10 cellular contexts compared by ENCODE assay signal in genomic region chr10:123993534-123994416, GRCh38.
DNase-seq lines count a peak whose midpoint lies in the region; ATAC-seq and TF ChIP-seq lines count a peak whose summit lies in the region.
"Had no signal": no experiment of that assay in that cellular context is flagged by ENCODE, and none has a peak within 500 bp of the region (broad histone marks: within the 10 kb centered on the region; RNA-seq: fewer than 3 reads in every experiment).

No MANE protein-coding gene starts in this region.

- peaks cover 5% of the 10 kb centered on the region for H3K4me1 Mint-ChIP-seq in activated naive CD8-positive, alpha-beta T cell treated with anti-CD3 and anti-CD28 coated beads, Interleukin-2, amount 10 ng/mL, durations not matched to agents 7 days and 5 days
- H3K4me1 Mint-ChIP-seq in activated naive CD8-positive, alpha-beta T cell treated with anti-CD3 and anti-CD28 coated beads for 36 hours: peaks cover 6% of the 10 kb centered on the region
- no peaks in the 10 kb centered on the region for H3K4me1 Mint-ChIP-seq in activated T-helper 17 cell treated with anti-CD3 and anti-CD28 coated beads, Interleukin-2, amount 50 U/mL, for 72 hours

- peak overlapping the region; percentile 52 for H3K27ac Mint-ChIP-seq in activated naive CD8-positive, alpha-beta T cell treated with anti-CD3 and anti-CD28 coated beads, Interleukin-2, amount 10 ng/mL, durations not matched to agents 7 days and 5 days
- no peak overlapping the region for H3K27ac Mint-ChIP-seq in activated naive CD8-positive, alpha-beta T cell treated with anti-CD3 and anti-CD28 coated beads for 36 hours
- H3K27ac Mint-ChIP-seq in activated T-helper 17 cell treated with anti-CD3 and anti-CD28 coated beads, Interleukin-2, amount 50 U/mL, for 72 hours: no peak overlapping the region

- H2BK15ac ChIP-seq in mesendoderm (replicated peaks; ENCODE audit: low read depth): no peak overlapping the region

- peaks cover 59% of the 10 kb centered on the region for H3K27me3 Mint-ChIP-seq in activated naive CD8-positive, alpha-beta T cell treated with anti-CD3 and anti-CD28 coated beads, Interleukin-2, amount 10 ng/mL, durations not matched to agents 7 days and 5 days
- peaks cover 83% of the 10 kb centered on the region for H3K27me3 Mint-ChIP-seq in activated naive CD8-positive, alpha-beta T cell treated with anti-CD3 and anti-CD28 coated beads for 36 hours
- peaks cover 58% of the 10 kb centered on the region for H3K27me3 Mint-ChIP-seq in activated T-helper 17 cell treated with anti-CD3 and anti-CD28 coated beads, Interleukin-2, amount 50 U/mL, for 72 hours

- H3K36me3 ChIP-seq in mesendoderm (ENCODE audit: control insufficient read depth, insufficient read depth, low read length) (no peaks in the 10 kb centered on the region), upper lobe of right lung (no peaks in the 10 kb centered on the region)

- no peak overlapping the region for H3K4me3 Mint-ChIP-seq in activated naive CD8-positive, alpha-beta T cell treated with anti-CD3 and anti-CD28 coated beads, Interleukin-2, amount 10 ng/mL, durations not matched to agents 7 days and 5 days
- no peak overlapping the region for H3K4me3 Mint-ChIP-seq in activated naive CD8-positive, alpha-beta T cell treated with anti-CD3 and anti-CD28 coated beads for 36 hours
- peak overlapping the region; percentile 64 for H3K4me3 Mint-ChIP-seq in activated T-helper 17 cell treated with anti-CD3 and anti-CD28 coated beads, Interleukin-2, amount 50 U/mL, for 72 hours

- no peak overlapping the region for H2BK120ac ChIP-seq in mesendoderm (ENCODE audit: low read depth, low read length)

- no CpG with 5 or more reads among the region's 17 CpGs for WGBS in mesendoderm (ENCODE audit: extremely low coverage, insufficient coverage, low lambda C conversion rate)

- H3K9me3 ChIP-seq in upper lobe of right lung: no peaks in the 10 kb centered on the region

- intact Hi-C loops in upper lobe of right lung (cut with DNase I): loop anchor here (5.0 kb wide), 1 partner anchor 394 kb away; no protein-coding TSS in a partner anchor

- POLR2A ChIA-PET in activated naive CD8-positive, alpha-beta T cell treated with anti-CD3 and anti-CD28 coated beads, Interleukin-2, amount 10 ng/mL, durations not matched to agents 7 days and 5 days (lab: Charles Lee): interaction anchor here (1.1 kb wide), 1 partner anchor 392 kb away, joined by 3 read pairs; no protein-coding TSS in a partner anchor

- TF ChIP-seq CTCF in upper lobe of right lung (IDR thresholded peaks at IDR 0.05): no peak

- H3K4me3 ChIP-seq in mesendoderm (ENCODE audit: low read length) (no peak overlapping the region), upper lobe of right lung (no peak overlapping the region)

- no peak overlapping the region for H3K9ac ChIP-seq in mesendoderm (ENCODE audit: low read length)

- H3K4ac ChIP-seq in mesendoderm (ENCODE audit: low read depth, low read length): no peak overlapping the region

- H2BK5ac ChIP-seq in mesendoderm (ENCODE audit: low read length): no peak overlapping the region

- no peaks in the 10 kb centered on the region for H3K79me2 ChIP-seq in mesendoderm (ENCODE audit: control insufficient read depth, insufficient read depth, low read length)

- H3K56ac ChIP-seq in mesendoderm (ENCODE audit: low read length): peak overlapping the region; percentile 78

- H3K79me1 ChIP-seq in mesendoderm (ENCODE audit: low read length): no peaks in the 10 kb centered on the region

- H3K18ac ChIP-seq in mesendoderm (ENCODE audit: low read length): no peak overlapping the region

- peaks cover 1% of the 10 kb centered on the region for H3K9me3 Mint-ChIP-seq in activated naive CD8-positive, alpha-beta T cell treated with anti-CD3 and anti-CD28 coated beads, Interleukin-2, amount 10 ng/mL, durations not matched to agents 7 days and 5 days
- H3K9me3 Mint-ChIP-seq in activated naive CD8-positive, alpha-beta T cell treated with anti-CD3 and anti-CD28 coated beads for 36 hours: no peaks in the 10 kb centered on the region
- no peaks in the 10 kb centered on the region for H3K9me3 Mint-ChIP-seq in activated T-helper 17 cell treated with anti-CD3 and anti-CD28 coated beads, Interleukin-2, amount 50 U/mL, for 72 hours
- H3K9me3 Mint-ChIP-seq: neural crest cell had no signal

- H3K27ac ChIP-seq in mesendoderm (ENCODE audit: low read depth, low read length) (no peak overlapping the region), upper lobe of right lung (no peak overlapping the region)

- H4K8ac ChIP-seq in mesendoderm (ENCODE audit: low read depth, low read length): no peak overlapping the region

- H3K36me3 Mint-ChIP-seq in activated naive CD8-positive, alpha-beta T cell treated with anti-CD3 and anti-CD28 coated beads, Interleukin-2, amount 10 ng/mL, durations not matched to agents 7 days and 5 days: no peaks in the 10 kb centered on the region
- H3K36me3 Mint-ChIP-seq in activated naive CD8-positive, alpha-beta T cell treated with anti-CD3 and anti-CD28 coated beads for 36 hours: no peaks in the 10 kb centered on the region
- H3K36me3 Mint-ChIP-seq in activated T-helper 17 cell treated with anti-CD3 and anti-CD28 coated beads, Interleukin-2, amount 50 U/mL, for 72 hours (ENCODE audit: low read depth): no peaks in the 10 kb centered on the region

- no peak overlapping the region for H2AK5ac ChIP-seq in mesendoderm (ENCODE audit: low read length)

- H3K23ac ChIP-seq in mesendoderm (ENCODE audit: low read length): no peak overlapping the region

- no peak overlapping the region for H4K5ac ChIP-seq in mesendoderm (ENCODE audit: low read length)

- DNase-seq in activated naive CD8-positive, alpha-beta T cell treated with anti-CD3 and anti-CD28 coated beads, Interleukin-2, amount 10 ng/mL, durations not matched to agents 7 days and 5 days: no peak
- no peak for DNase-seq in activated naive CD8-positive, alpha-beta T cell treated with anti-CD3 and anti-CD28 coated beads for 36 hours
- DNase-seq in mesendoderm (no peak), upper lobe of right lung (peak; percentile 51), T-helper 9 cell (no peak), NCI-H1105 (lab: John Stamatoyannopoulos, UW) (no peak)
- DNase-seq: SIG-M5 had no signal

- H3K4me1 ChIP-seq in mesendoderm (ENCODE audit: control insufficient read depth, low read depth, low read length): no peaks in the 10 kb centered on the region
- H3K4me1 ChIP-seq in upper lobe of right lung: peaks cover 28% of the 10 kb centered on the region

- H3K4me2 ChIP-seq in mesendoderm (ENCODE audit: low read length): no peak overlapping the region

- no peaks in the 10 kb centered on the region for H3K27me3 ChIP-seq in mesendoderm (ENCODE audit: insufficient read depth, low read length, poor library complexity)
- H3K27me3 ChIP-seq in upper lobe of right lung: peaks cover 44% of the 10 kb centered on the region

- ATAC-seq in activated naive CD8-positive, alpha-beta T cell treated with anti-CD3 and anti-CD28 coated beads, Interleukin-2, amount 10 ng/mL, durations not matched to agents 7 days and 5 days (ENCODE audit: low read depth): peak; percentile 34
- no peak for ATAC-seq in activated T-helper 17 cell treated with anti-CD3 and anti-CD28 coated beads, Interleukin-2, amount 50 U/mL, for 72 hours (replicated peaks)
- ATAC-seq in upper lobe of right lung (no peak), HG03135 (IDR thresholded peaks at IDR 0.05; ENCODE audit: unreplicated experiment) (no peak)
